In genomic region chr12:60335765-60336164, GRCh38 we compare ENCODE assay signal across 14 cellular contexts.
A peak's percentile ranks its signal among the peaks of the same experiment; 100 is the strongest.
DNase-seq lines count a peak whose midpoint lies in the region; ATAC-seq and TF ChIP-seq lines count a peak whose summit lies in the region.
"Had no signal": no experiment of that assay in that cellular context is flagged by ENCODE, and none has a peak within 500 bp of the region (broad histone marks: within the 10 kb centered on the region; RNA-seq: fewer than 3 reads in every experiment).

No MANE protein-coding gene starts in this region.

- H3K36me3 ChIP-seq in tibial artery: no peaks in the 10 kb centered on the region
- H3K36me3 ChIP-seq: cardiac muscle cell, thyroid gland had no signal

- TF ChIP-seq CTCF in epithelial cell of esophagus (IDR thresholded peaks at IDR 0.05; ENCODE audit: insufficient read depth, low read depth, low read length, missing control alignments) (no peak), tibial artery (IDR thresholded peaks at IDR 0.05) (no peak)

- H3K27me3 ChIP-seq in tibial artery: no peaks in the 10 kb centered on the region
- H3K27me3 ChIP-seq: cardiac muscle cell, thyroid gland had no signal

- ATAC-seq in GM21526 (IDR thresholded peaks at IDR 0.05; ENCODE audit: low FRiP score, unreplicated experiment): no peak

- H3K4me3 ChIP-seq in epithelial cell of esophagus (ENCODE audit: low read length): no peak overlapping the region
- H3K4me3 ChIP-seq in tibial artery: no peak overlapping the region
- H3K4me3 ChIP-seq: cardiac muscle cell, thyroid gland had no signal

- no peaks in the 10 kb centered on the region for H3K9me3 ChIP-seq in tibial artery
- H3K9me3 ChIP-seq: thyroid gland had no signal

- H3K27ac ChIP-seq in tibial artery: no peak overlapping the region
- H3K27ac ChIP-seq: cardiac muscle cell, thyroid gland had no signal

- H3K4me1 ChIP-seq in tibial artery: no peaks in the 10 kb centered on the region
- H3K4me1 ChIP-seq: thyroid gland had no signal

- intact Hi-C loops in tibial artery (cut with DNase I; ENCODE audit: low total_unique reads): no loop called here

- peak; percentile 80 for DNase-seq in ELR (ENCODE audit: low read depth)
- DNase-seq in NCI-H748 (lab: John Stamatoyannopoulos, UW; ENCODE audit: unreplicated experiment): peak; percentile 32
- DNase-seq in epithelial cell of esophagus (ENCODE audit: low read depth): peak; percentile 78
- DNase-seq in non-pigmented ciliary epithelial cell (ENCODE audit: low read depth): peak; percentile 43
- no peak for DNase-seq in NCI-H2081 (lab: John Stamatoyannopoulos, UW)
- no peak for DNase-seq in GM19238 (ENCODE audit: insufficient read length, low spot score)
- no peak for DNase-seq in tibial artery
- DNase-seq: activated CD4-positive, alpha-beta T cell treated with anti-CD3 and anti-CD28 coated beads for 48 hours; DMS79 treated with DMSO at 0.1 percent for 48 hours; H9; NCI-H1436 treated with DMSO at 0.1 percent for 48 hours; thyroid gland had no signal

Comparison
In these comparisons a context has a peak if more than half of its experiments do, and no peak if none do; other contexts are left out.
1. DNase-seq: peak in ELR (single experiment), NCI-H748 (single experiment), epithelial cell of esophagus (single experiment) and non-pigmented ciliary epithelial cell (single experiment); none in NCI-H2081 (0 of 2), GM19238 (single experiment) and tibial artery (0 of 2).